In the genomic region with DNA sequence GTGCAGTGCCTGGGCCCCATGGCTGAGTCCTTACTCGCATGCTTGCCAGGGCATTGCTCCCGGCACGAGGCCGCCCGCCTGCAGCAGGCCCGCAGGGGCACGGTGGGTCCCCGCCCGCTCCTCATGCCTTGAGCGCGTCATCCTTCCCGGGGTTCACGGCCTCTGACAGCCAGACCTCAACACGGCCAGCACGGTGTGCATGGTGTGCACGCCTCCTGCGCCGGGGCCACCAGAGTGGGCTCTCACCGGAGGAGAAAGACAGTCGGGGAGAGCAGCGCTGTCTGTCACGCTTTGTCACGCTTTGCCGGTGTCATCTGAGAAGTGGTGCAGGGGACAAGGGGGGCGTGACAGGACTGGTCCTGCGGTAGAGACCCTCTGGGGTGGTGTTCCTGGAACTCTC, we compare ENCODE assay signal across 27 cellular contexts. TPM values are rescaled to one million over a fixed set of nuclear protein-coding genes. Genes with fewer than 3 reads are reported as not detected.
A peak's percentile ranks its signal among the peaks of the same experiment; 100 is the strongest.
DNase-seq lines count a peak whose midpoint lies in the region; ATAC-seq, FAIRE-seq and TF ChIP-seq lines count a peak whose summit lies in the region.
"Had no signal": no experiment of that assay in that cellular context is flagged by ENCODE, and none has a peak within 500 bp of the region (broad histone marks: within the 10 kb centered on the region; RNA-seq: fewer than 3 reads in every experiment).

No MANE protein-coding gene starts in this region.

- H3K36me3 ChIP-seq in K562 (ENCODE audit: control insufficient read depth, insufficient read depth, low read length) (no peaks in the 10 kb centered on the region), kidney (ENCODE audit: control insufficient read depth in 1 of 2, insufficient read depth in 2 of 2, low read length in 2 of 2) (no peaks in the 10 kb centered on the region), ovary (no peaks in the 10 kb centered on the region)
- H3K36me3 ChIP-seq: BLaER1 treated with 17β-estradiol and CSF1 and Interleukin-3, amounts not matched to agents 10 nM and 100 nM; brain microvascular endothelial cell had no signal

- peaks cover 3 to 19% of the 10 kb centered on the region in 2 experiments; a peak in 2 of 5 replicates for H3K4me1 ChIP-seq in K562 (replicated peaks in 1 of 2; ENCODE audit: control insufficient read depth in 2 of 2, insufficient read depth in 2 of 2, low read length in 2 of 2)
- H3K4me1 ChIP-seq in kidney (ENCODE audit: control insufficient read depth in 1 of 2, insufficient read depth in 1 of 2, low read depth in 1 of 2, low read length in 2 of 2), result no peaks in the 10 kb centered on the region
- peaks cover 4% of the 10 kb centered on the region for H3K4me1 ChIP-seq in ovary (ENCODE audit: insufficient read depth)
- H3K4me1 ChIP-seq: testis had no signal

- intact Hi-C loops in CD14-positive monocyte (cut with micrococcal nuclease) (no loop called here), K562 (cut with micrococcal nuclease) (no loop called here), kidney (cut with DNase I) (no loop called here), ovary (cut with DNase I) (no loop called here)

- peak; percentile 36 for DNase-seq in CD14-positive monocyte (ENCODE audit: low spot score)
- no peak for DNase-seq in K562 (ENCODE audit: extremely low read depth in 1 of 4, low spot score in 3 of 4)
- DNase-seq in kidney, result peak; percentile 68
- peak; percentile 12 to 34 (median 20) for DNase-seq in ovary
- DNase-seq in T1000 (lab: John Stamatoyannopoulos, UW), result no peak
- DNase-seq in Ammon's horn (ENCODE audit: low spot score), result no peak
- DNase-seq: activated CD4-positive, alpha-beta T cell treated with anti-CD3 and anti-CD28 coated beads for 36 hours; activated gamma-delta T cell treated with Interleukin-2 at 50 U/mL for 16 hours; brain microvascular endothelial cell; DMS79 treated with DMSO at 0.1 percent for 48 hours; GM23248; HFFc6; Karpas-422; NCI-H1436 treated with DMSO at 0.1 percent for 48 hours; NCI-H446 treated with DMSO at 0.1 percent for 48 hours; nucleus accumbens; stimulated activated CD4-positive, alpha-beta T cell treated with anti-CD3 and anti-CD28 coated beads, Interleukin-4, amount 100 ng/mL, for 24 hours; T-helper 17 cell; testis had no signal

- no peaks in the 10 kb centered on the region for H3K9me1 ChIP-seq in K562 (ENCODE audit: control insufficient read depth, insufficient read depth, low read length)

- no peak overlapping the region for H3K27ac Mint-ChIP-seq in CD14-positive monocyte
- H3K27ac Mint-ChIP-seq: activated CD4-positive, alpha-beta T cell treated with anti-CD3 and anti-CD28 coated beads for 36 hours; HFFc6; stimulated activated effector memory CD8-positive, alpha-beta T cell treated with anti-CD3 and anti-CD28 coated beads, Interleukin-12 subunit alpha, Interleukin-12 subunit beta, amount 100 ng/mL, for 72 hours; T-helper 17 cell had no signal

- CTCF ChIA-PET in K562 (lab: Yijun Ruan, JAX; ENCODE audit: low intra/inter-chr PET ratio), result no interaction called here

- no peak for TF ChIP-seq RAD21 in K562 (CRISPR knock-in tag; conservative IDR thresholded peaks at IDR 0.05 in 1 of 2, IDR thresholded peaks at IDR 0.05 in 1 of 2)

- H3K27ac ChIP-seq in K562 (ENCODE audit: extremely low read depth, low read depth, low read length) (no peak overlapping the region), kidney (ENCODE audit: low read depth in 2 of 2, low read length in 2 of 2) (no peak overlapping the region), ovary (no peak overlapping the region)
- H3K27ac ChIP-seq: BLaER1 treated with 17β-estradiol and CSF1 and Interleukin-3, amounts not matched to agents 10 nM and 100 nM; brain microvascular endothelial cell; GM23248; testis had no signal

- no peak overlapping the region for H3K9ac ChIP-seq in K562 (ENCODE audit: insufficient read depth in 1 of 2, low read depth in 2 of 2, low read length in 2 of 2)
- no peak overlapping the region for H3K9ac ChIP-seq in kidney (ENCODE audit: low read length in 2 of 2)
- H3K9ac ChIP-seq: BLaER1 treated with 17β-estradiol and CSF1 and Interleukin-3, amounts not matched to agents 10 nM and 100 nM; GM23248 had no signal

- BruUV-seq in K562 (replicated peaks; lab: Mats Ljungman, UMichigan), result no TSS peak

- H3K79me2 ChIP-seq in K562 (ENCODE audit: control insufficient read depth, insufficient read depth, low read length), result no peaks in the 10 kb centered on the region

- in situ Hi-C loops in K562 (cut with MboI), result no loop called here

- H3K4me3 ChIP-seq in K562 (no peak overlapping the region), kidney (ENCODE audit: low read length in 2 of 2) (no peak overlapping the region), ovary (no peak overlapping the region)
- H3K4me3 ChIP-seq: BLaER1 treated with 17β-estradiol and CSF1 and Interleukin-3, amounts not matched to agents 10 nM and 100 nM; GM23248; testis had no signal

- peaks cover 6% of the 10 kb centered on the region for H4K20me1 ChIP-seq in K562 (replicated peaks; ENCODE audit: control insufficient read depth, insufficient read depth, low read length)
- H4K20me1 ChIP-seq: BLaER1 treated with 17β-estradiol and CSF1 and Interleukin-3, amounts not matched to agents 10 nM and 100 nM had no signal

- FAIRE-seq in K562 (lab: Jason Lieb, UNC), result no peak
- FAIRE-seq in kidney (lab: Jason Lieb, UNC), result no peak
- FAIRE-seq: GM18507, islet of Langerhans, urothelium cell line had no signal

- POLR2A ChIA-PET in K562 (lab: Yijun Ruan, JAX), result interaction anchor here (0.6 kb wide), 1 partner anchor 8 kb away, joined by 3 read pairs; no protein-coding TSS in a partner anchor

- WGBS in K562 (ENCODE audit: insufficient coverage, low coverage, missing lambda C conversion rate), result 32% methylated on average over 25 of the region's 26 CpGs
- 94 to 96% (median 96%) methylated on average over 25 to 26 of the region's 26 CpGs for WGBS in ovary, 3 donors

- peaks cover 5 to 21% (median 19%) of the 10 kb centered on the region in 3 donors for H3K27me3 Mint-ChIP-seq in CD14-positive monocyte (ENCODE audit: low read depth in 3 of 3)
- H3K27me3 Mint-ChIP-seq: activated CD4-positive, alpha-beta T cell treated with anti-CD3 and anti-CD28 coated beads for 36 hours had no signal

- H3K36me3 Mint-ChIP-seq in CD14-positive monocyte, result no peaks in the 10 kb centered on the region
- H3K36me3 Mint-ChIP-seq: stimulated activated effector memory CD8-positive, alpha-beta T cell treated with anti-CD3 and anti-CD28 coated beads, Interleukin-12 subunit alpha, Interleukin-12 subunit beta, amount 100 ng/mL, for 72 hours had no signal

- TF ChIP-seq EP300 in K562 (IDR thresholded peaks at IDR 0.05; ENCODE audit: low read length) (no peak), ovary (IDR thresholded peaks at IDR 0.05) (no peak)

- no peak for TF ChIP-seq CTCF in CD14-positive monocyte (IDR thresholded peaks at IDR 0.05)
- no peak for TF ChIP-seq CTCF in K562 (IDR thresholded peaks at IDR 0.05 in 2 of 3, conservative IDR thresholded peaks at IDR 0.05 in 1 of 3; ENCODE audit: insufficient read depth in 2 of 3, low read depth in 1 of 3, low read length in 3 of 3)
- no peak for TF ChIP-seq CTCF in kidney (IDR thresholded peaks at IDR 0.05; ENCODE audit: borderline replicate concordance, extremely low read depth, insufficient read depth)
- TF ChIP-seq CTCF in ovary (IDR thresholded peaks at IDR 0.05), result no peak

- no peak overlapping the region for H2AFZ ChIP-seq in K562 (ENCODE audit: low read depth, low read length)
- H2AFZ ChIP-seq: GM23248 had no signal

- no peaks in the 10 kb centered on the region for H3K9me3 Mint-ChIP-seq in CD14-positive monocyte
- H3K9me3 Mint-ChIP-seq: HFFc6; stimulated activated effector memory CD8-positive, alpha-beta T cell treated with anti-CD3 and anti-CD28 coated beads, Interleukin-12 subunit alpha, Interleukin-12 subunit beta, amount 100 ng/mL, for 72 hours had no signal

- H3K4me1 Mint-ChIP-seq in CD14-positive monocyte, result no peaks in the 10 kb centered on the region
- H3K4me1 Mint-ChIP-seq: activated CD4-positive, alpha-beta T cell treated with anti-CD3 and anti-CD28 coated beads for 36 hours; stimulated activated effector memory CD8-positive, alpha-beta T cell treated with anti-CD3 and anti-CD28 coated beads, Interleukin-12 subunit alpha, Interleukin-12 subunit beta, amount 100 ng/mL, for 72 hours; T-helper 17 cell had no signal

- TF ChIP-seq POLR2A in K562 (conservative IDR thresholded peaks at IDR 0.05), result no peak
- no peak for TF ChIP-seq POLR2A in ovary (IDR thresholded peaks at IDR 0.05)

- ATAC-seq in K562, result no peak; the same call in 2 of the 3 replicates
- ATAC-seq in HG02678 (IDR thresholded peaks at IDR 0.05; ENCODE audit: unreplicated experiment), result no peak
- no peak for ATAC-seq in GM18517 (IDR thresholded peaks at IDR 0.05; ENCODE audit: unreplicated experiment)
- ATAC-seq: activated CD4-positive, alpha-beta T cell treated with anti-CD3 and anti-CD28 coated beads for 36 hours; SK-N-SH treated with all-trans-retinoic acid at 6 μM for 48 hours; stimulated activated effector memory CD8-positive, alpha-beta T cell treated with anti-CD3 and anti-CD28 coated beads, Interleukin-12 subunit alpha, Interleukin-12 subunit beta, amount 100 ng/mL, for 72 hours; T-helper 17 cell had no signal

- no peak overlapping the region for H3K4me2 ChIP-seq in K562 (ENCODE audit: insufficient read depth, low read length)
- H3K4me2 ChIP-seq: BLaER1 treated with 17β-estradiol and CSF1 and Interleukin-3, amounts not matched to agents 10 nM and 100 nM had no signal

- H3K4me3 Mint-ChIP-seq in CD14-positive monocyte, result no peak overlapping the region
- H3K4me3 Mint-ChIP-seq: activated CD4-positive, alpha-beta T cell treated with anti-CD3 and anti-CD28 coated beads for 36 hours; HFFc6; stimulated activated effector memory CD8-positive, alpha-beta T cell treated with anti-CD3 and anti-CD28 coated beads, Interleukin-12 subunit alpha, Interleukin-12 subunit beta, amount 100 ng/mL, for 72 hours; T-helper 17 cell had no signal

- H3K27me3 ChIP-seq in K562 (ENCODE audit: control insufficient read depth in 2 of 2, insufficient read depth in 2 of 2, low read length in 2 of 2) (peaks cover 61 to 75% of the 10 kb centered on the region in 2 experiments), ovary (no peaks in the 10 kb centered on the region)
- H3K27me3 ChIP-seq: brain microvascular endothelial cell, testis had no signal

- H3K9me3 ChIP-seq in K562 (replicated peaks; ENCODE audit: control insufficient read depth, insufficient read depth, low read depth, low read length) (no peaks in the 10 kb centered on the region), kidney (ENCODE audit: control insufficient read depth in 1 of 2, low read length in 2 of 2) (no peaks in the 10 kb centered on the region), ovary (no peaks in the 10 kb centered on the region)
- H3K9me3 ChIP-seq: BLaER1 treated with 17β-estradiol and CSF1 and Interleukin-3, amounts not matched to agents 10 nM and 100 nM; testis had no signal

RNA-seq across cellular contexts. Expression of a gene that starts 11.9 kb away (rescaled TPM):
- polyA plus RNA-seq in CD14-positive monocyte, result 1 to 10 TPM in 1 of 2 donors, under 1 TPM in 1; 0.80 to 1.1 TPM
- 18.2 and 47.1 TPM in 2 replicates for total RNA-seq in K562 (2011; cell fraction: chromatin; rRNA removed; ENCODE audit: low replicate concordance)
- 42.8 and 53.0 TPM in 2 replicates for total RNA-seq in K562 (2011; cell fraction: nucleolus; rRNA removed)
- total RNA-seq in K562 (2011; cell fraction: nucleoplasm; rRNA removed), result 26.1 and 28.1 TPM in 2 replicates
- 12.0 and 16.1 TPM in 2 replicates for total RNA-seq in K562 (2014; rRNA removed)
- total RNA-seq in K562 (2014; rRNA removed; fragmentation: Illumina TruSeq; extraction: Trizol), result 0.54 and 1.1 TPM in 2 replicates
- total RNA-seq in K562 (2015; rRNA removed; fragmentation: Illumina TruSeq; extraction: Trizol), result 1.6 and 2.3 TPM in 2 replicates
- total RNA-seq in K562 (2021), result 16.1 and 16.4 TPM in 2 replicates
- polyA plus RNA-seq in K562 (2011; rRNA removed), result 4.9 and 16.8 TPM in 2 replicates
- polyA plus RNA-seq in K562 (2011; cell fraction: cytosol; rRNA removed), result 23.2 and 39.2 TPM in 2 replicates
- polyA plus RNA-seq in K562 (2011; cell fraction: nucleus; rRNA removed), result 67.4 and 83.8 TPM in 2 replicates
- 6.2 and 11.5 TPM in 2 replicates for polyA plus RNA-seq in K562 (2012)
- polyA plus RNA-seq in K562 (2014; fragmentation: Illumina TruSeq; extraction: Trizol), result 2.0 and 5.5 TPM in 2 replicates
- polyA plus RNA-seq in K562 (2014; fragmentation: Nextera tagmentation; extraction: Ambion mirVana), result under 1 TPM; 0.14 to 0.25 TPM
- polyA plus RNA-seq in K562 (2014; rRNA removed), result 7.8 and 11.8 TPM in 2 replicates
- polyA minus RNA-seq in K562 (2011; rRNA and poly(A)+ RNA removed), result 2.9 and 3.3 TPM in 2 replicates
- polyA minus RNA-seq in K562 (2011; cell fraction: cytosol; rRNA and poly(A)+ RNA removed), result 11.5 and 49.2 TPM in 2 replicates
- 11.6 and 22.0 TPM in 2 replicates for polyA minus RNA-seq in K562 (2011; cell fraction: nucleus; rRNA and poly(A)+ RNA removed)
- total RNA-seq in kidney, result 316 TPM
- polyA plus RNA-seq in kidney (ENCODE audit: insufficient read depth, low read depth, low replicate concordance), result 150 TPM
- total RNA-seq in ovary, result 100 to 1,000 TPM; 141 to 353 (median 270) TPM
- 100 to 1,000 TPM in 1 of 2 donors, 10 to 100 TPM in 1; 11.1 to 201 TPM for polyA plus RNA-seq in ovary

Comparison
In these comparisons a context has a peak if more than half of its experiments do, and no peak if none do; other contexts are left out.
1. DNase-seq: peak in CD14-positive monocyte (single experiment), kidney (single experiment) and ovary (5 of 5); none in K562 (0 of 4), T1000 (single experiment) and Ammon's horn (single experiment).